ENCODE assay signal across 2 cellular contexts in the genomic region with DNA sequence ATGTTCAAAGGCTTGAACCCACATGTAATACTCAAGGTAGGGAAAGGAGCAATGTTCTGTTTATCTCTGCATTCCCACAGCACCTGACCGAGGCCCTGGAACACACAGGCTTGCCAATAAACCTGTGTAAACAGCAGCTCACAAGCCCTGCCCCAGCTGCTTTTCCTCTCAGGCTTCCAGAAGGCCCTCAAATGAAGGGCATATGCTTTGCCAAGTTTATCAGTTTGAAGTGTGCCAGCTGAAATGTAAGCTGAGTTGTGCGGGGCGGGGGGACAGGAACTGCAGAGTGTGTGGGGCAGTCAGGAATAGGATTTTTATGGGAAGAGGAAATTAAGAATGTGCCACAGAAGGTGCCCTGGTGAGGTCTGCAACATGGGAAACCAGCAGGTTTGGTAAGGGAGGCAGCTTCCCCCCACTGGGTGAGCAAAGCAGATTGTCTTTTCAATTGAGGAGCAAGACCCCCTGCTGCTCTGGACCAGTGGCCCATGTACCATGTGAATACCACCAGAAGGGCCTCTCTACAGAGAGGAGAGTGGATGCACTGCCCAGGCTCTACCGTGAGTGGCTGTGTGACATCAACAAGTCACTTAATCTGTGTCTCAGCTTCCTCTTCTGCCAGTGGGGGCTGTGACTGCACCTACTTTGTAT.
TF ChIP-seq lines count a peak whose summit lies in the region.

No MANE protein-coding gene starts in this region.

TF ChIP-seq in liver, 16 proteins besides CTCF, POLR2A, EP300 and RAD21 (continued from another document):
- TF ChIP-seq, protein P1, sequence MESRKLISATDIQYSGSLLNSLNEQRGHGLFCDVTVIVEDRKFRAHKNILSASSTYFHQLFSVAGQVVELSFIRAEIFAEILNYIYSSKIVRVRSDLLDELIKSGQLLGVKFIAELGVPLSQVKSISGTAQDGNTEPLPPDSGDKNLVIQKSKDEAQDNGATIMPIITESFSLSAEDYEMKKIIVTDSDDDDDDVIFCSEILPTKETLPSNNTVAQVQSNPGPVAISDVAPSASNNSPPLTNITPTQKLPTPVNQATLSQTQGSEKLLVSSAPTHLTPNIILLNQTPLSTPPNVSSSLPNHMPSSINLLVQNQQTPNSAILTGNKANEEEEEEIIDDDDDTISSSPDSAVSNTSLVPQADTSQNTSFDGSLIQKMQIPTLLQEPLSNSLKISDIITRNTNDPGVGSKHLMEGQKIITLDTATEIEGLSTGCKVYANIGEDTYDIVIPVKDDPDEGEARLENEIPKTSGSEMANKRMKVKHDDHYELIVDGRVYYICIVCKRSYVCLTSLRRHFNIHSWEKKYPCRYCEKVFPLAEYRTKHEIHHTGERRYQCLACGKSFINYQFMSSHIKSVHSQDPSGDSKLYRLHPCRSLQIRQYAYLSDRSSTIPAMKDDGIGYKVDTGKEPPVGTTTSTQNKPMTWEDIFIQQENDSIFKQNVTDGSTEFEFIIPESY (IDR thresholded peaks at IDR 0.05): no peak
- TF ChIP-seq, protein P2, sequence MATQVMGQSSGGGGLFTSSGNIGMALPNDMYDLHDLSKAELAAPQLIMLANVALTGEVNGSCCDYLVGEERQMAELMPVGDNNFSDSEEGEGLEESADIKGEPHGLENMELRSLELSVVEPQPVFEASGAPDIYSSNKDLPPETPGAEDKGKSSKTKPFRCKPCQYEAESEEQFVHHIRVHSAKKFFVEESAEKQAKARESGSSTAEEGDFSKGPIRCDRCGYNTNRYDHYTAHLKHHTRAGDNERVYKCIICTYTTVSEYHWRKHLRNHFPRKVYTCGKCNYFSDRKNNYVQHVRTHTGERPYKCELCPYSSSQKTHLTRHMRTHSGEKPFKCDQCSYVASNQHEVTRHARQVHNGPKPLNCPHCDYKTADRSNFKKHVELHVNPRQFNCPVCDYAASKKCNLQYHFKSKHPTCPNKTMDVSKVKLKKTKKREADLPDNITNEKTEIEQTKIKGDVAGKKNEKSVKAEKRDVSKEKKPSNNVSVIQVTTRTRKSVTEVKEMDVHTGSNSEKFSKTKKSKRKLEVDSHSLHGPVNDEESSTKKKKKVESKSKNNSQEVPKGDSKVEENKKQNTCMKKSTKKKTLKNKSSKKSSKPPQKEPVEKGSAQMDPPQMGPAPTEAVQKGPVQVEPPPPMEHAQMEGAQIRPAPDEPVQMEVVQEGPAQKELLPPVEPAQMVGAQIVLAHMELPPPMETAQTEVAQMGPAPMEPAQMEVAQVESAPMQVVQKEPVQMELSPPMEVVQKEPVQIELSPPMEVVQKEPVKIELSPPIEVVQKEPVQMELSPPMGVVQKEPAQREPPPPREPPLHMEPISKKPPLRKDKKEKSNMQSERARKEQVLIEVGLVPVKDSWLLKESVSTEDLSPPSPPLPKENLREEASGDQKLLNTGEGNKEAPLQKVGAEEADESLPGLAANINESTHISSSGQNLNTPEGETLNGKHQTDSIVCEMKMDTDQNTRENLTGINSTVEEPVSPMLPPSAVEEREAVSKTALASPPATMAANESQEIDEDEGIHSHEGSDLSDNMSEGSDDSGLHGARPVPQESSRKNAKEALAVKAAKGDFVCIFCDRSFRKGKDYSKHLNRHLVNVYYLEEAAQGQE (IDR thresholded peaks at IDR 0.05): no peak
- peak; percentile 37 for TF ChIP-seq FOXA2 (IDR thresholded peaks at IDR 0.05)
- TF ChIP-seq, protein P3, sequence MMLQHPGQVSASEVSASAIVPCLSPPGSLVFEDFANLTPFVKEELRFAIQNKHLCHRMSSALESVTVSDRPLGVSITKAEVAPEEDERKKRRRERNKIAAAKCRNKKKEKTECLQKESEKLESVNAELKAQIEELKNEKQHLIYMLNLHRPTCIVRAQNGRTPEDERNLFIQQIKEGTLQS (IDR thresholded peaks at IDR 0.05): no peak
- TF ChIP-seq SP1 (IDR thresholded peaks at IDR 0.05): no peak
- TF ChIP-seq FOXA1 (IDR thresholded peaks at IDR 0.05): no peak
- no peak for TF ChIP-seq GABPA (IDR thresholded peaks at IDR 0.05 in 1 of 2, conservative IDR thresholded peaks at IDR 0.05 in 1 of 2)

TF ChIP-seq in HepG2, 621 proteins besides CTCF, POLR2A, EP300 and RAD21 (continued from another document):
- TF ChIP-seq, protein P4, sequence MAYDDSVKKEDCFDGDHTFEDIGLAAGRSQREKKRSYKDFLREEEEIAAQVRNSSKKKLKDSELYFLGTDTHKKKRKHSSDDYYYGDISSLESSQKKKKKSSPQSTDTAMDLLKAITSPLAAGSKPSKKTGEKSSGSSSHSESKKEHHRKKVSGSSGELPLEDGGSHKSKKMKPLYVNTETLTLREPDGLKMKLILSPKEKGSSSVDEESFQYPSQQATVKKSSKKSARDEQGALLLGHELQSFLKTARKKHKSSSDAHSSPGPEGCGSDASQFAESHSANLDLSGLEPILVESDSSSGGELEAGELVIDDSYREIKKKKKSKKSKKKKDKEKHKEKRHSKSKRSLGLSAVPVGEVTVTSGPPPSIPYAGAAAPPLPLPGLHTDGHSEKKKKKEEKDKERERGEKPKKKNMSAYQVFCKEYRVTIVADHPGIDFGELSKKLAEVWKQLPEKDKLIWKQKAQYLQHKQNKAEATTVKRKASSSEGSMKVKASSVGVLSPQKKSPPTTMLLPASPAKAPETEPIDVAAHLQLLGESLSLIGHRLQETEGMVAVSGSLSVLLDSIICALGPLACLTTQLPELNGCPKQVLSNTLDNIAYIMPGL (CRISPR knock-in tag; IDR thresholded peaks at IDR 0.05; ENCODE audit: borderline replicate concordance in 1 of 2, low read depth in 1 of 2): no peak
- no peak for TF ChIP-seq REXO4 (CRISPR knock-in tag; IDR thresholded peaks at IDR 0.05; ENCODE audit: borderline replicate concordance)
- TF ChIP-seq ZNF350 (CRISPR knock-in tag; IDR thresholded peaks at IDR 0.05; ENCODE audit: borderline replicate concordance, low read depth): no peak
- TF ChIP-seq, protein P5, sequence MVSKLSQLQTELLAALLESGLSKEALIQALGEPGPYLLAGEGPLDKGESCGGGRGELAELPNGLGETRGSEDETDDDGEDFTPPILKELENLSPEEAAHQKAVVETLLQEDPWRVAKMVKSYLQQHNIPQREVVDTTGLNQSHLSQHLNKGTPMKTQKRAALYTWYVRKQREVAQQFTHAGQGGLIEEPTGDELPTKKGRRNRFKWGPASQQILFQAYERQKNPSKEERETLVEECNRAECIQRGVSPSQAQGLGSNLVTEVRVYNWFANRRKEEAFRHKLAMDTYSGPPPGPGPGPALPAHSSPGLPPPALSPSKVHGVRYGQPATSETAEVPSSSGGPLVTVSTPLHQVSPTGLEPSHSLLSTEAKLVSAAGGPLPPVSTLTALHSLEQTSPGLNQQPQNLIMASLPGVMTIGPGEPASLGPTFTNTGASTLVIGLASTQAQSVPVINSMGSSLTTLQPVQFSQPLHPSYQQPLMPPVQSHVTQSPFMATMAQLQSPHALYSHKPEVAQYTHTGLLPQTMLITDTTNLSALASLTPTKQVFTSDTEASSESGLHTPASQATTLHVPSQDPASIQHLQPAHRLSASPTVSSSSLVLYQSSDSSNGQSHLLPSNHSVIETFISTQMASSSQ (IDR thresholded peaks at IDR 0.05; ENCODE audit: low read depth): no peak
- TF ChIP-seq, protein P5 (CRISPR knock-in tag; IDR thresholded peaks at IDR 0.05; ENCODE audit: borderline replicate concordance): no peak
- no peak for TF ChIP-seq HNF4A (CRISPR knock-in tag; IDR thresholded peaks at IDR 0.05)
- no peak for TF ChIP-seq TBP (CRISPR knock-in tag; IDR thresholded peaks at IDR 0.05)
- no peak for TF ChIP-seq ZNF256 (CRISPR knock-in tag; conservative IDR thresholded peaks at IDR 0.05)
- TF ChIP-seq, protein P6, sequence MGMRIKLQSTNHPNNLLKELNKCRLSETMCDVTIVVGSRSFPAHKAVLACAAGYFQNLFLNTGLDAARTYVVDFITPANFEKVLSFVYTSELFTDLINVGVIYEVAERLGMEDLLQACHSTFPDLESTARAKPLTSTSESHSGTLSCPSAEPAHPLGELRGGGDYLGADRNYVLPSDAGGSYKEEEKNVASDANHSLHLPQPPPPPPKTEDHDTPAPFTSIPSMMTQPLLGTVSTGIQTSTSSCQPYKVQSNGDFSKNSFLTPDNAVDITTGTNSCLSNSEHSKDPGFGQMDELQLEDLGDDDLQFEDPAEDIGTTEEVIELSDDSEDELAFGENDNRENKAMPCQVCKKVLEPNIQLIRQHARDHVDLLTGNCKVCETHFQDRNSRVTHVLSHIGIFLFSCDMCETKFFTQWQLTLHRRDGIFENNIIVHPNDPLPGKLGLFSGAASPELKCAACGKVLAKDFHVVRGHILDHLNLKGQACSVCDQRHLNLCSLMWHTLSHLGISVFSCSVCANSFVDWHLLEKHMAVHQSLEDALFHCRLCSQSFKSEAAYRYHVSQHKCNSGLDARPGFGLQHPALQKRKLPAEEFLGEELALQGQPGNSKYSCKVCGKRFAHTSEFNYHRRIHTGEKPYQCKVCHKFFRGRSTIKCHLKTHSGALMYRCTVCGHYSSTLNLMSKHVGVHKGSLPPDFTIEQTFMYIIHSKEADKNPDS (CRISPR knock-in tag; IDR thresholded peaks at IDR 0.05): no peak
- no peak for TF ChIP-seq ATM (IDR thresholded peaks at IDR 0.05; ENCODE audit: borderline replicate concordance)
- no peak for TF ChIP-seq ZFP62 (CRISPR knock-in tag; IDR thresholded peaks at IDR 0.05)
- no peak for TF ChIP-seq RELA (CRISPR knock-in tag; IDR thresholded peaks at IDR 0.05)
- no peak for TF ChIP-seq ZNF550 (CRISPR knock-in tag; IDR thresholded peaks at IDR 0.05; ENCODE audit: borderline replicate concordance)
- no peak for TF ChIP-seq MTA1 (CRISPR knock-in tag; IDR thresholded peaks at IDR 0.05; ENCODE audit: borderline replicate concordance)
